1 cellular context compared by ENCODE assay signal in the genomic region with DNA sequence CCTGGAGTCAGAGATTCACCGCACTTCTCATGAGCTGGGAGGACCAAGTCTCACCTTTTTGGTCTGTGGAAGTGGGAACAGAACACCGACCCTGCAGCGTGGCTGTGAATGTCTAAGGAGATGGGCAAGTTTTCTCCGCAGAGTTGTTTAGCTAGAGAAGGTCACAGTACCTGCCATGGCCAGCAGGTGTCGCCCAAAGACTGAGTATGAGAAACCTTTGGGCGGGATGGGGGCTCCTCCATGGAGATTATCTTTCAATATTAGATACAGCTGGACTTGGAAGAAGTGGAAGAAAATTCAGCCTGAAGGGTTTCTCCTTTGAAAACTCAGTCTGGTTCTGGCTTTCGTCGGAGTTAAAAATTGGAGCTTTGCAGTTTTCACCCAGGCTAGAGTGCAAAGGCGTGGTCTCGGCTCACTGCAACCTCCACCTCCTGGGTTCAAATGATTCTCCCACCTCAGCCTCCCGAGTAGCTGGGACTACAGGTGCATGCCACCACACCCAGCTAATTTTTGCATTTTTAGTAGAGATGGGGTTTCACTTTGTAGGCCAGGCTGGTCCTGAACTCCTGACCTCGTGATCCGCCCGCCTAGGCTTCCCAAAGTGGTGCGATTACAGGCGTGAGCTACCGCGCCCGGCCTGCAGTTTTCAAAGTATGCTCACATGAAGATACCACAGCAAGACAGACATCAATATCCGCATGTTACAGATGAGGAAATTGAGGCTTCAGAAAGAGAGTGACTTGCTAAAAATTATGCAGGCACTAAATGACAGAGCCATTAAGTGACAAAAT.
TF ChIP-seq lines count a peak whose summit lies in the region.

No MANE protein-coding gene starts in this region.

TF ChIP-seq in GM23338, 12 proteins besides CTCF, POLR2A, EP300 and RAD21 (continued from another document):
- TF ChIP-seq, protein P1, sequence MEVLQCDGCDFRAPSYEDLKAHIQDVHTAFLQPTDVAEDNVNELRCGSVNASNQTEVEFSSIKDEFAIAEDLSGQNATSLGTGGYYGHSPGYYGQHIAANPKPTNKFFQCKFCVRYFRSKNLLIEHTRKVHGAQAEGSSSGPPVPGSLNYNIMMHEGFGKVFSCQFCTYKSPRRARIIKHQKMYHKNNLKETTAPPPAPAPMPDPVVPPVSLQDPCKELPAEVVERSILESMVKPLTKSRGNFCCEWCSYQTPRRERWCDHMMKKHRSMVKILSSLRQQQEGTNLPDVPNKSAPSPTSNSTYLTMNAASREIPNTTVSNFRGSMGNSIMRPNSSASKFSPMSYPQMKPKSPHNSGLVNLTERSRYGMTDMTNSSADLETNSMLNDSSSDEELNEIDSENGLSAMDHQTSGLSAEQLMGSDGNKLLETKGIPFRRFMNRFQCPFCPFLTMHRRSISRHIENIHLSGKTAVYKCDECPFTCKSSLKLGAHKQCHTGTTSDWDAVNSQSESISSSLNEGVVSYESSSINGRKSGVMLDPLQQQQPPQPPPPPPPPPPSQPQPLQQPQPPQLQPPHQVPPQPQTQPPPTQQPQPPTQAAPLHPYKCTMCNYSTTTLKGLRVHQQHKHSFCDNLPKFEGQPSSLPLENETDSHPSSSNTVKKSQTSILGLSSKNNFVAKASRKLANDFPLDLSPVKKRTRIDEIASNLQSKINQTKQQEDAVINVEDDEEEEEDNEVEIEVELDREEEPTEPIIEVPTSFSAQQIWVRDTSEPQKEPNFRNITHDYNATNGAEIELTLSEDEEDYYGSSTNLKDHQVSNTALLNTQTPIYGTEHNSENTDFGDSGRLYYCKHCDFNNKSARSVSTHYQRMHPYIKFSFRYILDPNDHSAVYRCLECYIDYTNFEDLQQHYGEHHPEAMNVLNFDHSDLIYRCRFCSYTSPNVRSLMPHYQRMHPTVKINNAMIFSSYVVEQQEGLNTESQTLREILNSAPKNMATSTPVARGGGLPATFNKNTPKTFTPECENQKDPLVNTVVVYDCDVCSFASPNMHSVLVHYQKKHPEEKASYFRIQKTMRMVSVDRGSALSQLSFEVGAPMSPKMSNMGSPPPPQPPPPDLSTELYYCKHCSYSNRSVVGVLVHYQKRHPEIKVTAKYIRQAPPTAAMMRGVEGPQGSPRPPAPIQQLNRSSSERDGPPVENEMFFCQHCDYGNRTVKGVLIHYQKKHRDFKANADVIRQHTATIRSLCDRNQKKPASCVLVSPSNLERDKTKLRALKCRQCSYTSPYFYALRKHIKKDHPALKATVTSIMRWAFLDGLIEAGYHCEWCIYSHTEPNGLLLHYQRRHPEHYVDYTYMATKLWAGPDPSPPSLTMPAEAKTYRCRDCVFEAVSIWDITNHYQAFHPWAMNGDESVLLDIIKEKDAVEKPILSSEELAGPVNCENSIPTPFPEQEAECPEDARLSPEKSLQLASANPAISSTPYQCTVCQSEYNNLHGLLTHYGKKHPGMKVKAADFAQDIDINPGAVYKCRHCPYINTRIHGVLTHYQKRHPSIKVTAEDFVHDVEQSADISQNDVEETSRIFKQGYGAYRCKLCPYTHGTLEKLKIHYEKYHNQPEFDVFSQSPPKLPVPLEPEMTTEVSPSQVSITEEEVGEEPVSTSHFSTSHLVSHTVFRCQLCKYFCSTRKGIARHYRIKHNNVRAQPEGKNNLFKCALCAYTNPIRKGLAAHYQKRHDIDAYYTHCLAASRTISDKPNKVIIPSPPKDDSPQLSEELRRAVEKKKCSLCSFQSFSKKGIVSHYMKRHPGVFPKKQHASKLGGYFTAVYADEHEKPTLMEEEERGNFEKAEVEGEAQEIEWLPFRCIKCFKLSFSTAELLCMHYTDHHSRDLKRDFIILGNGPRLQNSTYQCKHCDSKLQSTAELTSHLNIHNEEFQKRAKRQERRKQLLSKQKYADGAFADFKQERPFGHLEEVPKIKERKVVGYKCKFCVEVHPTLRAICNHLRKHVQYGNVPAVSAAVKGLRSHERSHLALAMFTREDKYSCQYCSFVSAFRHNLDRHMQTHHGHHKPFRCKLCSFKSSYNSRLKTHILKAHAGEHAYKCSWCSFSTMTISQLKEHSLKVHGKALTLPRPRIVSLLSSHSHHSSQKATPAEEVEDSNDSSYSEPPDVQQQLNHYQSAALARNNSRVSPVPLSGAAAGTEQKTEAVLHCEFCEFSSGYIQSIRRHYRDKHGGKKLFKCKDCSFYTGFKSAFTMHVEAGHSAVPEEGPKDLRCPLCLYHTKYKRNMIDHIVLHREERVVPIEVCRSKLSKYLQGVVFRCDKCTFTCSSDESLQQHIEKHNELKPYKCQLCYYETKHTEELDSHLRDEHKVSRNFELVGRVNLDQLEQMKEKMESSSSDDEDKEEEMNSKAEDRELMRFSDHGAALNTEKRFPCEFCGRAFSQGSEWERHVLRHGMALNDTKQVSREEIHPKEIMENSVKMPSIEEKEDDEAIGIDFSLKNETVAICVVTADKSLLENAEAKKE (CRISPR knock-in tag; IDR thresholded peaks at IDR 0.05), result no peak
- TF ChIP-seq EZH2phosphoT487 (IDR thresholded peaks at IDR 0.05; ENCODE audit: unreplicated experiment) (no peak), POLR2AphosphoS5 (IDR thresholded peaks at IDR 0.05; ENCODE audit: low read depth) (no peak), ZNF114 (CRISPR knock-in tag; IDR thresholded peaks at IDR 0.05) (no peak), ZNF331 (CRISPR knock-in tag; IDR thresholded peaks at IDR 0.05; ENCODE audit: low read depth) (no peak), JUNB (IDR thresholded peaks at IDR 0.05; ENCODE audit: unreplicated experiment) (no peak)
- TF ChIP-seq, protein P2, sequence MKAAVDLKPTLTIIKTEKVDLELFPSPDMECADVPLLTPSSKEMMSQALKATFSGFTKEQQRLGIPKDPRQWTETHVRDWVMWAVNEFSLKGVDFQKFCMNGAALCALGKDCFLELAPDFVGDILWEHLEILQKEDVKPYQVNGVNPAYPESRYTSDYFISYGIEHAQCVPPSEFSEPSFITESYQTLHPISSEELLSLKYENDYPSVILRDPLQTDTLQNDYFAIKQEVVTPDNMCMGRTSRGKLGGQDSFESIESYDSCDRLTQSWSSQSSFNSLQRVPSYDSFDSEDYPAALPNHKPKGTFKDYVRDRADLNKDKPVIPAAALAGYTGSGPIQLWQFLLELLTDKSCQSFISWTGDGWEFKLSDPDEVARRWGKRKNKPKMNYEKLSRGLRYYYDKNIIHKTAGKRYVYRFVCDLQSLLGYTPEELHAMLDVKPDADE (IDR thresholded peaks at IDR 0.05), result no peak
- TF ChIP-seq, protein P3, sequence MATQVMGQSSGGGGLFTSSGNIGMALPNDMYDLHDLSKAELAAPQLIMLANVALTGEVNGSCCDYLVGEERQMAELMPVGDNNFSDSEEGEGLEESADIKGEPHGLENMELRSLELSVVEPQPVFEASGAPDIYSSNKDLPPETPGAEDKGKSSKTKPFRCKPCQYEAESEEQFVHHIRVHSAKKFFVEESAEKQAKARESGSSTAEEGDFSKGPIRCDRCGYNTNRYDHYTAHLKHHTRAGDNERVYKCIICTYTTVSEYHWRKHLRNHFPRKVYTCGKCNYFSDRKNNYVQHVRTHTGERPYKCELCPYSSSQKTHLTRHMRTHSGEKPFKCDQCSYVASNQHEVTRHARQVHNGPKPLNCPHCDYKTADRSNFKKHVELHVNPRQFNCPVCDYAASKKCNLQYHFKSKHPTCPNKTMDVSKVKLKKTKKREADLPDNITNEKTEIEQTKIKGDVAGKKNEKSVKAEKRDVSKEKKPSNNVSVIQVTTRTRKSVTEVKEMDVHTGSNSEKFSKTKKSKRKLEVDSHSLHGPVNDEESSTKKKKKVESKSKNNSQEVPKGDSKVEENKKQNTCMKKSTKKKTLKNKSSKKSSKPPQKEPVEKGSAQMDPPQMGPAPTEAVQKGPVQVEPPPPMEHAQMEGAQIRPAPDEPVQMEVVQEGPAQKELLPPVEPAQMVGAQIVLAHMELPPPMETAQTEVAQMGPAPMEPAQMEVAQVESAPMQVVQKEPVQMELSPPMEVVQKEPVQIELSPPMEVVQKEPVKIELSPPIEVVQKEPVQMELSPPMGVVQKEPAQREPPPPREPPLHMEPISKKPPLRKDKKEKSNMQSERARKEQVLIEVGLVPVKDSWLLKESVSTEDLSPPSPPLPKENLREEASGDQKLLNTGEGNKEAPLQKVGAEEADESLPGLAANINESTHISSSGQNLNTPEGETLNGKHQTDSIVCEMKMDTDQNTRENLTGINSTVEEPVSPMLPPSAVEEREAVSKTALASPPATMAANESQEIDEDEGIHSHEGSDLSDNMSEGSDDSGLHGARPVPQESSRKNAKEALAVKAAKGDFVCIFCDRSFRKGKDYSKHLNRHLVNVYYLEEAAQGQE (IDR thresholded peaks at IDR 0.05; ENCODE audit: unreplicated experiment), result no peak
TF ChIP-seq in GM23338: peak in this region for 0.
